8 cellular contexts compared by ENCODE assay signal in genomic region chr3:194130807-194131589, GRCh38. TPM values are rescaled to one million over a fixed set of nuclear protein-coding genes. Genes with fewer than 3 reads are reported as not detected.
DNase-seq lines count a peak whose midpoint lies in the region; ATAC-seq, FAIRE-seq and TF ChIP-seq lines count a peak whose summit lies in the region.

No MANE protein-coding gene starts in this region.

- intact Hi-C loops in kidney (cut with DNase I) = loop anchor here (10.0 kb wide), 2 partner anchors 126 to 346 kb away; no protein-coding TSS in a partner anchor

- peak; percentile 27 for TF ChIP-seq POLR2A in GM19193 (IDR thresholded peaks at IDR 0.05; ENCODE audit: extremely low read depth, insufficient read depth, insufficient read length)

- no peak overlapping the region for H3K9ac ChIP-seq in kidney (ENCODE audit: low read length in 2 of 2)

- peak; percentile 53 for ATAC-seq in HG03175 (IDR thresholded peaks at IDR 0.05; ENCODE audit: unreplicated experiment)

- H3K27ac ChIP-seq in kidney (ENCODE audit: low read depth in 2 of 2, low read length in 2 of 2) = peak overlapping the region; percentile 59 to 76
- no peak overlapping the region for H3K27ac ChIP-seq in effector memory CD4-positive, alpha-beta T cell (ENCODE audit: insufficient read depth, low read length, poor library complexity, severe bottlenecking)

- H3K9me3 ChIP-seq in kidney (ENCODE audit: control insufficient read depth in 1 of 2, low read length in 2 of 2) (no peaks in the 10 kb centered on the region), BE2C (no peaks in the 10 kb centered on the region)
- H3K9me3 ChIP-seq in effector memory CD4-positive, alpha-beta T cell (ENCODE audit: control insufficient read depth, low read length) = no peaks in the 10 kb centered on the region

- no peak for TF ChIP-seq CTCF in kidney (IDR thresholded peaks at IDR 0.05; ENCODE audit: borderline replicate concordance, extremely low read depth, insufficient read depth)
- no peak for TF ChIP-seq CTCF in BE2C (IDR thresholded peaks at IDR 0.05; ENCODE audit: low read depth, low read length)

- H3K4me3 ChIP-seq in kidney (ENCODE audit: low read length in 2 of 2) (peak overlapping the region; percentile 1 to 7), BE2C (ENCODE audit: low read depth, low read length) (no peak overlapping the region)
- H3K4me3 ChIP-seq in effector memory CD4-positive, alpha-beta T cell (ENCODE audit: insufficient read depth, low read depth, low read length, poor library complexity, severe bottlenecking) = no peak overlapping the region

- no peak for FAIRE-seq in kidney (lab: Jason Lieb, UNC)

- DNase-seq in Caki2 (ENCODE audit: low read depth) = peak; percentile 88
- DNase-seq in NCI-H69 (lab: John Stamatoyannopoulos, UW) = peak; percentile 91
- no peak for DNase-seq in kidney
- DNase-seq in iPS-NIHi11 (ENCODE audit: low spot score) = no peak
- no peak for DNase-seq in BE2C
- no peak for DNase-seq in effector memory CD4-positive, alpha-beta T cell

- no peaks in the 10 kb centered on the region for H3K27me3 ChIP-seq in BE2C
- peaks cover 27% of the 10 kb centered on the region for H3K27me3 ChIP-seq in effector memory CD4-positive, alpha-beta T cell (replicated peaks; ENCODE audit: control insufficient read depth, insufficient read depth, low read length, poor library complexity, severe bottlenecking)

- H3K4me1 ChIP-seq in kidney (ENCODE audit: control insufficient read depth in 1 of 2, insufficient read depth in 1 of 2, low read depth in 1 of 2, low read length in 2 of 2) (peaks cover 36 to 39% of the 10 kb centered on the region in 2 donors), BE2C (peaks cover 10% of the 10 kb centered on the region)
- H3K4me1 ChIP-seq in effector memory CD4-positive, alpha-beta T cell (ENCODE audit: control insufficient read depth, insufficient read depth, low read length, poor library complexity, severe bottlenecking) = peaks cover 21% of the 10 kb centered on the region

- in situ Hi-C loops in Caki2 (cut with HindIII; ENCODE audit: low pct_unique_long_range_greater_than_20kb, low sequenced_read_pairs) = no loop called here

- H3K36me3 ChIP-seq in kidney (ENCODE audit: control insufficient read depth in 1 of 2, insufficient read depth in 2 of 2, low read length in 2 of 2) (no peaks in the 10 kb centered on the region), BE2C (no peaks in the 10 kb centered on the region)
- H3K36me3 ChIP-seq in effector memory CD4-positive, alpha-beta T cell (ENCODE audit: control insufficient read depth, insufficient read depth, low read length) = no peaks in the 10 kb centered on the region

RNA-seq across cellular contexts. Expression of gene HES1, which starts 5.0 kb away (rescaled TPM):
- 43.2 and 45.9 TPM in 2 replicates for total RNA-seq in Caki2 (2014; rRNA removed; shearing (Covaris generic); ENCODE audit: low replicate concordance)
- total RNA-seq in kidney = 44.3 TPM
- polyA plus RNA-seq in kidney (ENCODE audit: insufficient read depth, low read depth, low replicate concordance) = 77.4 TPM
- 15.3 TPM for polyA plus RNA-seq in BE2C (2012; ENCODE audit: insufficient read depth, insufficient read length, low read depth)

Comparison
In these comparisons a context has a peak if more than half of its experiments do, and no peak if none do; other contexts are left out.
1. DNase-seq: peak in Caki2 (single experiment) and NCI-H69 (single experiment); none in kidney (single experiment), iPS-NIHi11 (single experiment), BE2C (single experiment) and effector memory CD4-positive, alpha-beta T cell (0 of 3).
2. H3K4me3 ChIP-seq: peak in kidney (2 of 2); none in BE2C (single experiment) and effector memory CD4-positive, alpha-beta T cell (single experiment).